In the genomic region with DNA sequence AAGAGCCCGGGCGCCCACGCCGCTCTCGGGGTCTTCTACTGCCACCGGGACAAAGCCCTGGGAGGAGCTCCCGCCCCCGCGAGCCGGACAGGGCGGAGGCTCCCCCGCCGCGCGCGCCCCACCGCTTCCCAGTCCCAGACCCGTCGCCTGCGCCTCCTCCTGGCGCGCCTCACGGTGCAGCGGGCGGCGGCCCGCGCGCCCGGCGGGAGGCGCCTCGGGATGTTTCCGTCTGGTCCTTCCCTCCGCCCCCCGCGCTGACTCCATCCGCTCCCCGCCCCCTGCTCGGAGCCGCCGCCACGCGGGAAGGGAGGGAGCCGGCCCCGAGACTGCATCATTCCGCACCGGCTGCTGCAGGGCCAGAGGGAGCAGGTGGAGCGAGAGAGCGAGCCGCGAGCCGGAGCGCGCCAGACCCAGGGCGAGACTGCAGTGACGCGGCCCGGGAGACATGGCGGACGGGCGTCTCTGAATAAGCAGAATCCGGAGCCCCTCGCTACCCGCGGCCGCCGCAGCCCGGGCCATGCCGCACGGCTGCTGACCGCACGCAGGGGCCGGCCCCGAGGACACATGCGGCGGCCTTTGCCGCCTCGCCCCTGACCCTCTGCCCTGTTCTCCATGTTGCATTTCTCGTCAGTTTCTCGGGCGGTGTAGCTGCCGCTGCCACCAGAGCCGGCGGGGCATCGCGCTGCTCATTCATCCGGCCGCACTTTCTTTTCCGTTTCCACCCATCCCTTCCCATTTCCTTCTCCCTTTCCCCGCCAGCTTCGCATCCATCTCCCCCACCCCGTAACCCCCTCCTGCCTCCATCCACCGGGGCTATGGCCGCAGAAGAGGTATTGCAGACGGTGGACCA, we compare ENCODE assay signal across 8 cellular contexts. TPM values are rescaled to one million over a fixed set of nuclear protein-coding genes. Genes with fewer than 3 reads are reported as not detected.
DNase-seq lines count a peak whose midpoint lies in the region; ATAC-seq and TF ChIP-seq lines count a peak whose summit lies in the region.

A gene (plus strand): TSS at position 331 of the 850 bp plus-strand sequence. CDS start 485 bp downstream, at position 816.

- no peaks in the 10 kb centered on the region for H3K27me3 ChIP-seq in ACC112 (ENCODE audit: insufficient read depth, low read length)

- H3K4me3 Mint-ChIP-seq in activated B cell treated with CpG ODN at 0.5 μM for 24 hours = peak within 1 kb of the TSS; percentile 95

- peak; percentile 66 for ATAC-seq in HG03064 (IDR thresholded peaks at IDR 0.05; ENCODE audit: low read depth, unreplicated experiment)
- ATAC-seq in activated B cell treated with CpG ODN at 0.5 μM for 24 hours (ENCODE audit: low read depth) = peak; percentile 78

- DNase-seq in NCI-H2196 (lab: John Stamatoyannopoulos, UW; ENCODE audit: unreplicated experiment) (peak; percentile 83), activated B cell treated with CpG ODN at 0.5 μM for 24 hours (peak; percentile 69), cardiac fibroblast (ENCODE audit: low read depth in 2 of 2) (peak; percentile 89 to 90), inferior parietal cortex (ENCODE audit: extremely low spot score) (peak; percentile 80)
- DNase-seq in stimulated activated CD4-positive, alpha-beta T cell treated with anti-CD3 and anti-CD28 coated beads, Interleukin-12 subunit alpha, Interleukin-12 subunit beta, amount 100 ng/mL, for 24 hours (ENCODE audit: low read depth in 2 of 2) = peak; percentile 60 to 73

- H3K4me1 Mint-ChIP-seq in activated B cell treated with CpG ODN at 0.5 μM for 24 hours = peaks cover 28% of the 10 kb centered on the region

- no peaks in the 10 kb centered on the region for H3K36me3 ChIP-seq in ACC112 (ENCODE audit: insufficient read depth, low read length)

- POLR2A ChIA-PET in activated B cell treated with CpG ODN at 0.5 μM for 24 hours (lab: Charles Lee) = interaction anchor here (0.8 to 2.8 kb wide), 21 partner anchors 14 to 449 kb away, joined by 3 to 39 read pairs (median 4); a partner anchor contains a TSS

- H3K27ac ChIP-seq in ACC112 (ENCODE audit: low read depth, low read length) = peak within 1 kb of the TSS; percentile 71

- peaks cover 12% of the 10 kb centered on the region for H3K4me1 ChIP-seq in ACC112 (ENCODE audit: control insufficient read depth, insufficient read depth, low read length, unreplicated experiment)

- CTCF ChIA-PET in activated B cell treated with CpG ODN at 0.5 μM for 24 hours (lab: Charles Lee) = interaction anchor here (0.6 to 2.2 kb wide), 6 partner anchors 12 to 454 kb away, joined by 3 to 8 read pairs (median 4); no protein-coding TSS in a partner anchor

- no peaks in the 10 kb centered on the region for H3K27me3 Mint-ChIP-seq in activated B cell treated with CpG ODN at 0.5 μM for 24 hours

- H3K9me3 Mint-ChIP-seq in activated B cell treated with CpG ODN at 0.5 μM for 24 hours = no peaks in the 10 kb centered on the region

- intact Hi-C loops in activated B cell treated with CpG ODN at 0.5 μM for 24 hours (cut with micrococcal nuclease) = loop anchor here (1.0 to 5.0 kb wide), 6 partner anchors 28 to 447 kb away; a partner anchor contains a TSS

- peak within 1 kb of the TSS; percentile 95 for H3K27ac Mint-ChIP-seq in activated B cell treated with CpG ODN at 0.5 μM for 24 hours

- H3K79me2 ChIP-seq in ACC112 (ENCODE audit: control insufficient read depth, insufficient read depth, low read length, unreplicated experiment) = peaks cover 31% of the 10 kb centered on the region

- H3K36me3 Mint-ChIP-seq in activated B cell treated with CpG ODN at 0.5 μM for 24 hours (ENCODE audit: low read depth) = peaks cover 17% of the 10 kb centered on the region

- peak; percentile 76 for TF ChIP-seq POLR2A in GM18526 (IDR thresholded peaks at IDR 0.05; ENCODE audit: extremely low read depth, insufficient read length)

- no peak for TF ChIP-seq CTCF in activated B cell treated with CpG ODN at 0.5 μM for 24 hours (IDR thresholded peaks at IDR 0.05)
- TF ChIP-seq CTCF in cardiac fibroblast (IDR thresholded peaks at IDR 0.05; ENCODE audit: low read depth, low read length) = no peak

- peak within 1 kb of the TSS; percentile 92 for H2AFZ ChIP-seq in ACC112 (ENCODE audit: low read length, unreplicated experiment)

- H3K4me3 ChIP-seq in ACC112 (ENCODE audit: low read depth, low read length) (peak within 1 kb of the TSS; percentile 93), cardiac fibroblast (replicated peaks in 1 of 2; ENCODE audit: low read depth in 2 of 2, low read length in 2 of 2) (peak within 1 kb of the TSS; percentile 79 to 91)

RNA-seq across cellular contexts. Expression of the gene that starts here (rescaled TPM):
- 55.5 and 67.6 TPM in 2 replicates for total RNA-seq in activated B cell treated with CpG ODN at 0.5 μM for 24 hours

Comparison
In these comparisons a context has a peak if more than half of its experiments do, and no peak if none do; other contexts are left out.
1. Peak in every context shown above with its lines: DNase-seq, ATAC-seq, H3K4me3 ChIP-seq and H3K27ac ChIP-seq.